ENCODE assay signal across 24 cellular contexts in the genomic region with DNA sequence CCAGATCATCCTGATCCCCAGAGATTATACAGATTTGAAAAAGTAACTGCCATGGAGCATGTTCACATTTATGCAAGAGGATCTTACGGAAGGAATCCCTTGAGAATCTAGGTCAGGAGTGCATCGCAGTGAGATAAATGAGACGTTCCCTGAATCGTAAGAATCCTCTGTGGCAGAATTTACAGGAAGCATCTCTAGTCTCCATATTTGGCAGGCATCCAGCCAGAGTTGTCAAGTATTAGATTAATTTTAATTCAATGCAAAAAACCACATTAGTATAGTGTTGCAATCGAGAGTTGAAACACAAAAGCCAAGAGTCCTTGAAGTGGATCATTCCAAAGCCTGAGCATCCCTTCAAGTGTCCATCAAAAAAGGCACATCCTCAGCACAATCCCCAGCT.
"Had no signal": no experiment of that assay in that cellular context is flagged by ENCODE, and none has a peak within 500 bp of the region (broad histone marks: within the 10 kb centered on the region; RNA-seq: fewer than 3 reads in every experiment).

No MANE protein-coding gene starts in this region.

- H3K4me2 ChIP-seq: hepatocyte had no signal

- H3K4me1 ChIP-seq: breast epithelium, spleen, vagina had no signal

- H2AFZ ChIP-seq: hepatocyte had no signal

- H3K27me3 ChIP-seq: breast epithelium, vagina had no signal

- ATAC-seq: activated T-helper 17 cell treated with anti-CD3 and anti-CD28 coated beads, Interleukin-2, amount 50 U/mL, for 72 hours; effector memory CD8-positive, alpha-beta T cell; esophagus mucosa; left ventricle myocardium superior; naive thymus-derived CD8-positive, alpha-beta T cell had no signal

- DNase-seq: activated CD4-positive, alpha-beta T cell treated with anti-CD3 and anti-CD28 coated beads for 1 hour; activated CD4-positive, alpha-beta T cell treated with anti-CD3 and anti-CD28 coated beads, Interleukin-2, amount 50 U/mL, for 1 hour; activated CD8-positive, alpha-beta memory T cell treated with anti-CD3 and anti-CD28 coated beads for 24 hours; activated CD8-positive, alpha-beta memory T cell treated with anti-CD3 and anti-CD28 coated beads, Interleukin-2, amount 50 U/mL, for 4 hours; activated T-cell treated with anti-CD3 and anti-CD28 coated beads, Interleukin-2, amount 50 U/mL, for 24 hours; amniotic stem cell; dorsolateral prefrontal cortex; effector memory CD8-positive, alpha-beta T cell; foreskin melanocyte; glutamatergic neuron; immature natural killer cell; left ventricle myocardium superior; mammary epithelial cell; naive thymus-derived CD8-positive, alpha-beta T cell; spleen; stimulated activated CD4-positive, alpha-beta T cell treated with anti-CD3 and anti-CD28 coated beads, Interleukin-4, amount 100 ng/mL, for 1 hour; stimulated activated naive CD4-positive, alpha-beta T cell treated with Interleukin-2 at 50 U/mL for 16 hours; WERI-Rb-1 had no signal

- H3K36me3 ChIP-seq: breast epithelium, spleen, thoracic aorta, vagina, WERI-Rb-1 had no signal

- H3K27ac ChIP-seq: breast epithelium, dorsolateral prefrontal cortex, hepatocyte, spleen, thoracic aorta, vagina, WERI-Rb-1 had no signal

- H3K4me3 ChIP-seq: breast epithelium, dorsolateral prefrontal cortex, hepatocyte, spleen, thoracic aorta, vagina had no signal

- H3K9me3 ChIP-seq: breast epithelium, spleen, thoracic aorta, vagina had no signal

- H3K79me2 ChIP-seq: hepatocyte had no signal
